15 cellular contexts compared by ENCODE assay signal in the genomic region with DNA sequence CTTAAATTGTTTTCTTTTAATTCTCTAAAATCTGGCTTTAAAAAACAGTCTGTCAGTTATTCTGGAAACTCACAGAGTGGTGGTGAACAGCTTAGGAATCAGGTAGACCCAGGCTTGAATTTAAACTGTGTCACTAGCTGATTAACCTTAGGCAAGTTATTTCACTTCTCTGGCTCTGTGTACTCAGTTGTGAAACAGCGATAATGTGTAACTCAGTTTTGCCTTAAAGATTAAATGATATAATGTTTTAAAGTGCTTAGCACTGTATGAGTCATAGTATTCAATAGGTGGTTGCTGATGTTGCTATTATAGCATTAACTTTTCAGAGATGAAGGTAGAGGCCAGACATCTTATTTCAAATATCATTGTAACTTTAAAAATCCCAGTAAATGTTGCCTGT. TPM values are rescaled to one million over a fixed set of nuclear protein-coding genes. Genes with fewer than 3 reads are reported as not detected.
DNase-seq lines count a peak whose midpoint lies in the region; ATAC-seq and TF ChIP-seq lines count a peak whose summit lies in the region.
"Had no signal": no experiment of that assay in that cellular context is flagged by ENCODE, and none has a peak within 500 bp of the region (broad histone marks: within the 10 kb centered on the region; RNA-seq: fewer than 3 reads in every experiment).

No MANE protein-coding gene starts in this region.

- H3K4me2 ChIP-seq in GM23248 (ENCODE audit: unreplicated experiment) = no peak overlapping the region

- H3K4me3 Mint-ChIP-seq in mesothelial cell of epicardium = no peak overlapping the region
- H3K4me3 Mint-ChIP-seq: natural killer cell had no signal

- H3K79me2 ChIP-seq in GM23248 (ENCODE audit: insufficient read depth) = peaks cover 73% of the 10 kb centered on the region

- 0 out of 2 replicates have a peak overlapping the region, but pooled peaks have one; percentile 20 for H3K27ac ChIP-seq in GM23248
- H3K27ac ChIP-seq: C4-2B had no signal

- H4K20me1 ChIP-seq in GM23248 (ENCODE audit: insufficient read depth) = no peaks in the 10 kb centered on the region

- WGBS in GM23248 (ENCODE audit: low coverage in 1 of 2, low lambda C conversion rate in 2 of 2, missing lambda C conversion rate in 2 of 2), 2 experiments = 92 to 98% methylated on average over 1 of the region's 1 CpG

- H3K9me3 ChIP-seq in GM23248 (ENCODE audit: low read depth) = no peaks in the 10 kb centered on the region

- H2AFZ ChIP-seq in GM23248 = no peak overlapping the region

- TF ChIP-seq CTCF in epithelial cell of esophagus (IDR thresholded peaks at IDR 0.05; ENCODE audit: insufficient read depth, low read depth, low read length, missing control alignments) (no peak), mesothelial cell of epicardium (IDR thresholded peaks at IDR 0.05; ENCODE audit: unreplicated experiment) (no peak)

- DNase-seq in GM23248 (peak; percentile 39), OCI-M1 (lab: John Stamatoyannopoulos, UW) (peak; percentile 15), epithelial cell of esophagus (ENCODE audit: low read depth) (peak; percentile 89), mesothelial cell of epicardium (ENCODE audit: low spot score in 2 of 2, unreplicated experiment in 2 of 2) (no peak), amygdala (lab: John Stamatoyannopoulos, UW) (no peak), H7 (no peak), GDM1 (lab: John Stamatoyannopoulos, UW) (no peak)
- DNase-seq: activated CD8-positive, alpha-beta memory T cell treated with anti-CD3 and anti-CD28 coated beads, Interleukin-2, amount 50 U/mL, for 48 hours; head of caudate nucleus; left ventricle myocardium superior; natural killer cell; NCI-H146; SIG-M5 had no signal

- peaks cover 63% of the 10 kb centered on the region for H3K4me1 ChIP-seq in GM23248 (ENCODE audit: insufficient read depth)

- peaks cover 38% of the 10 kb centered on the region for H3F3A ChIP-seq in GM23248 (ENCODE audit: insufficient read depth)

- H3K36me3 ChIP-seq in GM23248 (ENCODE audit: low read depth) (no peaks in the 10 kb centered on the region), H7 (replicated peaks; ENCODE audit: control insufficient read depth, insufficient read depth, low read length) (no peaks in the 10 kb centered on the region)

- in situ Hi-C loops in GM23248 (cut with MboI) = no loop called here

- H3K27me3 ChIP-seq in GM23248 (replicated peaks; ENCODE audit: insufficient read depth) (no peaks in the 10 kb centered on the region), H7 (ENCODE audit: control insufficient read depth, insufficient read depth, low read length) (no peaks in the 10 kb centered on the region)

- H3K4me3 ChIP-seq in GM23248 (no peak overlapping the region), epithelial cell of esophagus (ENCODE audit: low read length) (no peak overlapping the region), H7 (ENCODE audit: insufficient read depth, low read depth, low read length) (no peak overlapping the region)

- H3K4me1 Mint-ChIP-seq in mesothelial cell of epicardium = peaks cover 43% of the 10 kb centered on the region
- H3K4me1 Mint-ChIP-seq: natural killer cell had no signal

- no peaks in the 10 kb centered on the region for H3K27me3 Mint-ChIP-seq in mesothelial cell of epicardium (ENCODE audit: low read depth)

- peak overlapping the region; percentile 28 for H3K27ac Mint-ChIP-seq in mesothelial cell of epicardium
- H3K27ac Mint-ChIP-seq: natural killer cell had no signal

- no peak for ATAC-seq in GM19467 (IDR thresholded peaks at IDR 0.05; ENCODE audit: unreplicated experiment)
- ATAC-seq: left ventricle myocardium superior, natural killer cell had no signal

- no peaks in the 10 kb centered on the region for H3K9me3 Mint-ChIP-seq in mesothelial cell of epicardium
- H3K9me3 Mint-ChIP-seq: natural killer cell had no signal

- H3K9ac ChIP-seq in GM23248 = no peak overlapping the region

- no peaks in the 10 kb centered on the region for H3K36me3 Mint-ChIP-seq in mesothelial cell of epicardium
- H3K36me3 Mint-ChIP-seq: natural killer cell had no signal

- H3K9me2 ChIP-seq in GM23248 (ENCODE audit: insufficient read depth) = no peaks in the 10 kb centered on the region

RNA-seq across cellular contexts. Expression of a gene that starts 40.7 kb away (rescaled TPM):
- 27.7 and 32.2 TPM in 2 replicates for total RNA-seq in GM23248 (2014; rRNA removed; shearing (Covaris generic))
- 5.8 and 7.6 TPM in 2 replicates for polyA plus RNA-seq in GM23248 (2016; fragmentation: Nextera tagmentation; extraction: Ambion mirVana)
- 66.3 to 70.8 TPM (median 66.6 TPM) in 3 replicates for total RNA-seq in mesothelial cell of epicardium
- 57.2 and 65.8 TPM in 2 replicates for total RNA-seq in H7 (2014; rRNA removed; shearing (Covaris generic))

RNA-seq across cellular contexts. Expression of a gene that starts 40.9 kb away (rescaled TPM):
- 0.13 and 0.86 TPM in 2 replicates for total RNA-seq in GM23248 (2014; rRNA removed; shearing (Covaris generic))
- polyA plus RNA-seq in GM23248 (2016; fragmentation: Nextera tagmentation; extraction: Ambion mirVana) = 0.51 and 0.64 TPM in 2 replicates
- total RNA-seq in mesothelial cell of epicardium = 2.8 to 3.2 TPM (median 3.1 TPM) in 3 replicates
- total RNA-seq in H7 (2014; rRNA removed; shearing (Covaris generic)) = 0.07 and 0.48 TPM in 2 replicates
- total RNA-seq: natural killer cell had no signal

Comparison
In these comparisons a context has a peak if more than half of its experiments do, and no peak if none do; other contexts are left out.
1. DNase-seq: peak in GM23248 (single experiment), OCI-M1 (single experiment) and epithelial cell of esophagus (single experiment); none in mesothelial cell of epicardium (0 of 2), amygdala (0 of 56), H7 (single experiment) and GDM1 (single experiment).